13 cellular contexts compared by ENCODE assay signal in the genomic region with DNA sequence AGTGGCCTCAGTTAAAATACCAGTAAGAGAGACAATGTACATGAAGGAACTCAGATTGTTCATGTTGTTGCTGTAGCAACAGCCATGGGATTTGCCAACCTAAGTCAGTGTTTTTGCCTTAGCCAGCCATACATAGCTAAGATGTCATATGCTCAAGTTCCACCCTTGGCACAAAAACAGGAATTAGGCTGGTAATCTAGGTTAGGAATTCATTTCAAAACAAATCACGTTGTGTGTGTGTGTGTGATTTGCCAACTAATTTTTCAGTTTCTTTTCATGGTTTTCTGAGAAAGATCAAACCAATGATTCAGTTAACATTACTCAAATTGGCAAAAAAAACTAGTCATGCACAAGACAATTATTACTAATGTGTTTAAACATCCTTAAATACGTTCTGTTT.
DNase-seq lines count a peak whose midpoint lies in the region; ATAC-seq and TF ChIP-seq lines count a peak whose summit lies in the region.
"Had no signal": no experiment of that assay in that cellular context is flagged by ENCODE, and none has a peak within 500 bp of the region (broad histone marks: within the 10 kb centered on the region; RNA-seq: fewer than 3 reads in every experiment).

No MANE protein-coding gene starts in this region.

- DNase-seq in left ventricle myocardium superior: no peak
- DNase-seq in left ventricle myocardium inferior: no peak
- DNase-seq in adipocyte (ENCODE audit: low read depth): peak; percentile 81
- peak; percentile 81 for DNase-seq in fibroblast of the conjunctiva (ENCODE audit: low read depth)
- DNase-seq in upper lobe of right lung: no peak
- DNase-seq in activated CD8-positive, alpha-beta T cell treated with anti-CD3 and anti-CD28 coated beads for 36 hours: no peak
- no peak for DNase-seq in CD8-positive, alpha-beta T cell
- DNase-seq: H9, kidney had no signal

- H3K27ac ChIP-seq in left ventricle myocardium inferior (replicated peaks): no peak overlapping the region
- H3K27ac ChIP-seq in upper lobe of right lung: peak overlapping the region; percentile 33
- no peak overlapping the region for H3K27ac ChIP-seq in CD8-positive, alpha-beta T cell (ENCODE audit: low read depth, low read length)
- H3K27ac ChIP-seq: BLaER1 had no signal

- H3K27ac Mint-ChIP-seq in activated CD8-positive, alpha-beta T cell treated with anti-CD3 and anti-CD28 coated beads for 36 hours: no peak overlapping the region
- H3K27ac Mint-ChIP-seq in CD8-positive, alpha-beta T cell: no peak overlapping the region
- H3K27ac Mint-ChIP-seq: H9, IgD-negative memory B cell had no signal

- no peak overlapping the region for H3K4me3 ChIP-seq in left ventricle myocardium inferior
- peak overlapping the region; percentile 67 for H3K4me3 ChIP-seq in adipocyte (ENCODE audit: low read length)
- H3K4me3 ChIP-seq in upper lobe of right lung: no peak overlapping the region
- H3K4me3 ChIP-seq in CD8-positive, alpha-beta T cell (ENCODE audit: low read depth, low read length): no peak overlapping the region
- H3K4me3 ChIP-seq: BLaER1 had no signal

- H3K36me3 ChIP-seq in left ventricle myocardium inferior (no peaks in the 10 kb centered on the region), adipocyte (ENCODE audit: control insufficient read depth, insufficient read depth, low read length, severe bottlenecking) (no peaks in the 10 kb centered on the region), upper lobe of right lung (no peaks in the 10 kb centered on the region)
- no peaks in the 10 kb centered on the region for H3K36me3 ChIP-seq in CD8-positive, alpha-beta T cell (ENCODE audit: insufficient read depth, low read length)
- H3K36me3 ChIP-seq: BLaER1 had no signal

- peak overlapping the region; percentile 79 for H3K9ac ChIP-seq in adipocyte (ENCODE audit: low read length)
- H3K9ac ChIP-seq: BLaER1 had no signal

- no peaks in the 10 kb centered on the region for H3K36me3 Mint-ChIP-seq in activated CD8-positive, alpha-beta T cell treated with anti-CD3 and anti-CD28 coated beads for 36 hours (ENCODE audit: low read depth)
- H3K36me3 Mint-ChIP-seq in CD8-positive, alpha-beta T cell: no peaks in the 10 kb centered on the region
- H3K36me3 Mint-ChIP-seq: IgD-negative memory B cell had no signal

- POLR2A ChIA-PET in activated CD8-positive, alpha-beta T cell treated with anti-CD3 and anti-CD28 coated beads for 36 hours (lab: Charles Lee): no interaction called here
- POLR2A ChIA-PET in CD8-positive, alpha-beta T cell (lab: Charles Lee): no interaction called here

- H3K9me3 ChIP-seq in left ventricle myocardium inferior (replicated peaks) (no peaks in the 10 kb centered on the region), adipocyte (ENCODE audit: control insufficient read depth, low read length) (no peaks in the 10 kb centered on the region), upper lobe of right lung (no peaks in the 10 kb centered on the region)
- no peaks in the 10 kb centered on the region for H3K9me3 ChIP-seq in CD8-positive, alpha-beta T cell (ENCODE audit: low read length)
- H3K9me3 ChIP-seq: BLaER1 had no signal

- TF ChIP-seq CTCF in left ventricle myocardium inferior (IDR thresholded peaks at IDR 0.05; ENCODE audit: borderline replicate concordance) (no peak), upper lobe of right lung (IDR thresholded peaks at IDR 0.05) (no peak)
- no peak for TF ChIP-seq CTCF in activated CD8-positive, alpha-beta T cell treated with anti-CD3 and anti-CD28 coated beads for 36 hours (IDR thresholded peaks at IDR 0.05)
- no peak for TF ChIP-seq CTCF in CD8-positive, alpha-beta T cell (IDR thresholded peaks at IDR 0.05)

- no peak overlapping the region for H3K4me3 Mint-ChIP-seq in activated CD8-positive, alpha-beta T cell treated with anti-CD3 and anti-CD28 coated beads for 36 hours
- H3K4me3 Mint-ChIP-seq in CD8-positive, alpha-beta T cell: no peak overlapping the region
- H3K4me3 Mint-ChIP-seq: H9, IgD-negative memory B cell, nephron had no signal

- H3K27me3 Mint-ChIP-seq in activated CD8-positive, alpha-beta T cell treated with anti-CD3 and anti-CD28 coated beads for 36 hours: peaks cover 5% of the 10 kb centered on the region
- peaks cover 4% of the 10 kb centered on the region for H3K27me3 Mint-ChIP-seq in CD8-positive, alpha-beta T cell (ENCODE audit: low read depth)
- H3K27me3 Mint-ChIP-seq: IgD-negative memory B cell had no signal

- H3K9me3 Mint-ChIP-seq in activated CD8-positive, alpha-beta T cell treated with anti-CD3 and anti-CD28 coated beads for 36 hours: no peaks in the 10 kb centered on the region
- H3K9me3 Mint-ChIP-seq in CD8-positive, alpha-beta T cell: no peaks in the 10 kb centered on the region
- H3K9me3 Mint-ChIP-seq: H9, IgD-negative memory B cell, nephron had no signal

- ATAC-seq in left ventricle myocardium superior (peak; percentile 24), upper lobe of right lung (peak; percentile 75), GM21360 (IDR thresholded peaks at IDR 0.05; ENCODE audit: unreplicated experiment) (no peak)
- no peak for ATAC-seq in activated CD8-positive, alpha-beta T cell treated with anti-CD3 and anti-CD28 coated beads for 36 hours
- no peak for ATAC-seq in CD8-positive, alpha-beta T cell

- intact Hi-C loops in left ventricle myocardium superior (cut with micrococcal nuclease): no loop called here
- intact Hi-C loops in left ventricle myocardium inferior (cut with micrococcal nuclease): no loop called here
- intact Hi-C loops in upper lobe of right lung (cut with DNase I): no loop called here
- intact Hi-C loops in activated CD8-positive, alpha-beta T cell treated with anti-CD3 and anti-CD28 coated beads for 36 hours (cut with micrococcal nuclease): no loop called here
- intact Hi-C loops in CD8-positive, alpha-beta T cell (cut with DNase I, micrococcal nuclease): no loop called here

- H3K27me3 ChIP-seq in left ventricle myocardium inferior (ENCODE audit: low read depth) (no peaks in the 10 kb centered on the region), adipocyte (replicated peaks; ENCODE audit: control insufficient read depth, insufficient read depth, low read length) (no peaks in the 10 kb centered on the region), upper lobe of right lung (no peaks in the 10 kb centered on the region)
- no peaks in the 10 kb centered on the region for H3K27me3 ChIP-seq in CD8-positive, alpha-beta T cell (ENCODE audit: insufficient read depth, low read length)
- H3K27me3 ChIP-seq: BLaER1 had no signal

- CTCF ChIA-PET in activated CD8-positive, alpha-beta T cell treated with anti-CD3 and anti-CD28 coated beads for 36 hours (lab: Charles Lee): no interaction called here
- CTCF ChIA-PET in CD8-positive, alpha-beta T cell (lab: Charles Lee): no interaction called here

- H3K4me1 Mint-ChIP-seq in activated CD8-positive, alpha-beta T cell treated with anti-CD3 and anti-CD28 coated beads for 36 hours (ENCODE audit: low read depth): no peaks in the 10 kb centered on the region
- H3K4me1 Mint-ChIP-seq in CD8-positive, alpha-beta T cell (ENCODE audit: low read depth): no peaks in the 10 kb centered on the region
- H3K4me1 Mint-ChIP-seq: IgD-negative memory B cell had no signal

- peaks cover 6% of the 10 kb centered on the region for H3K4me1 ChIP-seq in left ventricle myocardium inferior
- peaks cover 32% of the 10 kb centered on the region for H3K4me1 ChIP-seq in adipocyte (ENCODE audit: control insufficient read depth, insufficient read depth, low read length)
- H3K4me1 ChIP-seq in upper lobe of right lung: peaks cover 16% of the 10 kb centered on the region
- no peaks in the 10 kb centered on the region for H3K4me1 ChIP-seq in CD8-positive, alpha-beta T cell (ENCODE audit: insufficient read depth, low read length)
- H3K4me1 ChIP-seq: BLaER1 had no signal

Comparison
In these comparisons a context has a peak if more than half of its experiments do, and no peak if none do; other contexts are left out.
1. ATAC-seq: peak in left ventricle myocardium superior (single experiment) and upper lobe of right lung (single experiment); none in GM21360 (single experiment), activated CD8-positive, alpha-beta T cell treated with anti-CD3 and anti-CD28 coated beads for 36 hours (single experiment) and CD8-positive, alpha-beta T cell (single experiment).
2. DNase-seq: peak in adipocyte (single experiment) and fibroblast of the conjunctiva (single experiment); none in left ventricle myocardium superior (single experiment), left ventricle myocardium inferior (single experiment), upper lobe of right lung (single experiment), activated CD8-positive, alpha-beta T cell treated with anti-CD3 and anti-CD28 coated beads for 36 hours (single experiment) and CD8-positive, alpha-beta T cell (0 of 7).